9 cellular contexts compared by ENCODE assay signal in the genomic region with DNA sequence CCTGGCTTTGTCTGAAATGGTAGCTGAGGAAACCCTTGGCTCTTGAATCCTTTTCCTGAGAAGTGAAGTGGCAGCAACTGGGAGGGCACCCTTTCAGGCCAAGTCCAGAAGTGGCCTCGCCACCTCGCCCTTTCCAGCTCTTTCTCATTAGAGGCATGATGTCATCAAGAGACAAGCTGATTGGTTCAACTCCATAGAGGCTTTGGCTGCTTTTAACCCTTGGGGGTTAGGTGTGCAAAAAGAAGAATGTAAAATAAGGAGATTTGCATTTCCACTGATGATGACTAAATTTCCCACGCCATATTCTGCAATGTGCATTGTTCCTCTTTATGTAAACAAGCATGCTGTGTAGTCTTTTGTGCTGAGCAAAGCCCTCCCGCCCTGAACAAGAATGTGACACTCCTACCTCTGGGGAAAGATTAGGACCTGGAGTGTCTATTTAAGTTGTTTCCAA.
DNase-seq lines count a peak whose midpoint lies in the region; ATAC-seq and TF ChIP-seq lines count a peak whose summit lies in the region.
"Had no signal": no experiment of that assay in that cellular context is flagged by ENCODE, and none has a peak within 500 bp of the region (broad histone marks: within the 10 kb centered on the region; RNA-seq: fewer than 3 reads in every experiment).

No MANE protein-coding gene starts in this region.

- no peaks in the 10 kb centered on the region for H3K27me3 ChIP-seq in RWPE2 (ENCODE audit: insufficient read depth, poor library complexity, severe bottlenecking)
- no peaks in the 10 kb centered on the region for H3K27me3 ChIP-seq in psoas muscle (ENCODE audit: insufficient read depth in 3 of 3, low read length in 2 of 3)

- peak; percentile 52 for DNase-seq in HT1080 (ENCODE audit: low read depth)
- DNase-seq in RWPE2 (ENCODE audit: low spot score), result no peak
- peak; percentile 86 for DNase-seq in globus pallidus (ENCODE audit: low spot score)
- DNase-seq in psoas muscle, result peak; percentile 33 to 69
- DNase-seq in activated T-cell treated with anti-CD3 and anti-CD28 coated beads, Interleukin-2, amount 50 U/mL, for 4 hours, result no peak

- no peak for TF ChIP-seq CTCF in RWPE2 (IDR thresholded peaks at IDR 0.05; ENCODE audit: poor library complexity, severe bottlenecking)
- TF ChIP-seq CTCF in psoas muscle (IDR thresholded peaks at IDR 0.05), result no peak

- no peaks in the 10 kb centered on the region for H3K27me3 Mint-ChIP-seq in activated T-cell treated with anti-CD3 and anti-CD28 coated beads, Interleukin-2, amount 50 U/mL, for 4 hours (ENCODE audit: low read depth)

- no peaks in the 10 kb centered on the region for H3K4me1 Mint-ChIP-seq in activated T-cell treated with anti-CD3 and anti-CD28 coated beads, Interleukin-2, amount 50 U/mL, for 4 hours (ENCODE audit: low read depth)

- peaks cover 28% of the 10 kb centered on the region for H3K4me1 ChIP-seq in RWPE2 (ENCODE audit: insufficient read depth, poor library complexity, severe bottlenecking)
- H3K4me1 ChIP-seq in psoas muscle, result peaks cover 53% of the 10 kb centered on the region

- H3K36me3 Mint-ChIP-seq in activated T-cell treated with anti-CD3 and anti-CD28 coated beads, Interleukin-2, amount 50 U/mL, for 4 hours (ENCODE audit: insufficient read depth), result peaks cover 16% of the 10 kb centered on the region

- intact Hi-C loops in psoas muscle (cut with DNase I), result no loop called here

- H3K36me3 ChIP-seq in RWPE2 (ENCODE audit: low read depth), result peaks cover 4% of the 10 kb centered on the region; the same call in 1 of the 2 replicates
- H3K36me3 ChIP-seq in psoas muscle (ENCODE audit: insufficient read depth in 1 of 2, low read depth in 1 of 2), result peaks cover 0 to 5% of the 10 kb centered on the region in 2 donors

- 16 to 23% (median 22%) methylated on average over 4 of the region's 4 CpGs for WGBS in psoas muscle, 3 donors

- no peaks in the 10 kb centered on the region for H3K9me3 Mint-ChIP-seq in activated T-cell treated with anti-CD3 and anti-CD28 coated beads, Interleukin-2, amount 50 U/mL, for 4 hours

- H3K27ac ChIP-seq in RWPE2 (ENCODE audit: poor library complexity, severe bottlenecking) (peak overlapping the region; percentile 30), psoas muscle (peak overlapping the region; percentile 60)
- H3K27ac ChIP-seq: KMS-11 had no signal

- peak; percentile 89 for ATAC-seq in RWPE2 (ENCODE audit: low read depth)
- peak; percentile 77 to 95 (median 92) for ATAC-seq in psoas muscle
- ATAC-seq in activated T-cell treated with anti-CD3 and anti-CD28 coated beads, Interleukin-2, amount 50 U/mL, for 4 hours, result no peak
- no peak for ATAC-seq in HG02870 (IDR thresholded peaks at IDR 0.05; ENCODE audit: unreplicated experiment)
- ATAC-seq in GM18502 (IDR thresholded peaks at IDR 0.05; ENCODE audit: poor library complexity, unreplicated experiment), result no peak
- no peak for ATAC-seq in HG03135 (IDR thresholded peaks at IDR 0.05; ENCODE audit: unreplicated experiment)

- H3K4me3 Mint-ChIP-seq in activated T-cell treated with anti-CD3 and anti-CD28 coated beads, Interleukin-2, amount 50 U/mL, for 4 hours, result no peak overlapping the region

- H3K4me3 ChIP-seq in RWPE2 (ENCODE audit: severe bottlenecking), result no peak overlapping the region
- no peak overlapping the region for H3K4me3 ChIP-seq in psoas muscle

- no peaks in the 10 kb centered on the region for H3K9me3 ChIP-seq in RWPE2 (ENCODE audit: severe bottlenecking)
- H3K9me3 ChIP-seq in psoas muscle, result no peaks in the 10 kb centered on the region

Comparison
In these comparisons a context has a peak if more than half of its experiments do, and no peak if none do; other contexts are left out.
1. DNase-seq: peak in HT1080 (single experiment), globus pallidus (single experiment) and psoas muscle (2 of 2); none in RWPE2 (single experiment) and activated T-cell treated with anti-CD3 and anti-CD28 coated beads, Interleukin-2, amount 50 U/mL, for 4 hours (single experiment).
2. ATAC-seq: peak in RWPE2 (single experiment) and psoas muscle (4 of 4); none in activated T-cell treated with anti-CD3 and anti-CD28 coated beads, Interleukin-2, amount 50 U/mL, for 4 hours (0 of 2), HG02870 (single experiment), GM18502 (single experiment) and HG03135 (single experiment).